2 cellular contexts compared by ENCODE assay signal in genomic region chr5:34802834-34803563, GRCh38.
TF ChIP-seq lines count a peak whose summit lies in the region.

No MANE protein-coding gene starts in this region.

TF ChIP-seq in HepG2, 621 proteins besides CTCF, POLR2A, EP300 and RAD21:
- peak; percentile 32; the same call in 1 of the 2 replicates for TF ChIP-seq CEBPB (IDR thresholded peaks at IDR 0.05; ENCODE audit: borderline replicate concordance, low read depth, low read length)
- no peak for TF ChIP-seq MYNN (CRISPR knock-in tag; IDR thresholded peaks at IDR 0.05; ENCODE audit: low read depth)
- no peak for TF ChIP-seq ZBTB1 (CRISPR knock-in tag; IDR thresholded peaks at IDR 0.05; ENCODE audit: borderline replicate concordance)
- no peak for TF ChIP-seq FUBP1 (CRISPR knock-in tag; IDR thresholded peaks at IDR 0.05; ENCODE audit: borderline replicate concordance)
- no peak for TF ChIP-seq ZNF33B (CRISPR knock-in tag; IDR thresholded peaks at IDR 0.05)
- TF ChIP-seq, protein P1, sequence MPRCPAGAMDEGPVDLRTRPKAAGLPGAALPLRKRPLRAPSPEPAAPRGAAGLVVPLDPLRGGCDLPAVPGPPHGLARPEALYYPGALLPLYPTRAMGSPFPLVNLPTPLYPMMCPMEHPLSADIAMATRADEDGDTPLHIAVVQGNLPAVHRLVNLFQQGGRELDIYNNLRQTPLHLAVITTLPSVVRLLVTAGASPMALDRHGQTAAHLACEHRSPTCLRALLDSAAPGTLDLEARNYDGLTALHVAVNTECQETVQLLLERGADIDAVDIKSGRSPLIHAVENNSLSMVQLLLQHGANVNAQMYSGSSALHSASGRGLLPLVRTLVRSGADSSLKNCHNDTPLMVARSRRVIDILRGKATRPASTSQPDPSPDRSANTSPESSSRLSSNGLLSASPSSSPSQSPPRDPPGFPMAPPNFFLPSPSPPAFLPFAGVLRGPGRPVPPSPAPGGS (CRISPR knock-in tag; IDR thresholded peaks at IDR 0.05) = no peak
- no peak for TF ChIP-seq ZNF12 (CRISPR knock-in tag; IDR thresholded peaks at IDR 0.05)
- no peak for TF ChIP-seq TCF7L2 (IDR thresholded peaks at IDR 0.05; ENCODE audit: low read depth, low read length)
TF ChIP-seq in HepG2: peak in this region for 1.

TF ChIP-seq in H1, 55 proteins besides CTCF, POLR2A, EP300 and RAD21:
- TF ChIP-seq CEBPB (IDR thresholded peaks at IDR 0.05; ENCODE audit: low read depth, low read length) (0 out of 2 replicates have a peak, but pooled peaks have one; percentile 16), SIRT6 (IDR thresholded peaks at IDR 0.05; ENCODE audit: low read length) (no peak)
- TF ChIP-seq, protein P2, sequence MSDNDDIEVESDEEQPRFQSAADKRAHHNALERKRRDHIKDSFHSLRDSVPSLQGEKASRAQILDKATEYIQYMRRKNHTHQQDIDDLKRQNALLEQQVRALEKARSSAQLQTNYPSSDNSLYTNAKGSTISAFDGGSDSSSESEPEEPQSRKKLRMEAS (IDR thresholded peaks at IDR 0.05) = no peak
